In genomic region chr18:51049137-51049536, GRCh38 we compare ENCODE assay signal across 12 cellular contexts.
"Had no signal": no experiment of that assay in that cellular context is flagged by ENCODE, and none has a peak within 500 bp of the region (broad histone marks: within the 10 kb centered on the region; RNA-seq: fewer than 3 reads in every experiment).

No MANE protein-coding gene starts in this region.

- FAIRE-seq: endothelial cell of umbilical vein, keratinocyte had no signal

- DNase-seq: activated CD4-positive, alpha-beta T cell treated with anti-CD3 and anti-CD28 coated beads for 4 hours; activated CD8-positive, alpha-beta memory T cell treated with anti-CD3 and anti-CD28 coated beads for 24 hours; activated effector memory CD4-positive, alpha-beta T cell treated with anti-CD3 and anti-CD28 coated beads, Interleukin-2, amount 50 U/mL, for 16 hours; colonic mucosa; foreskin melanocyte; heart left ventricle; left lung; substantia nigra; transverse colon had no signal

- H3K9me3 ChIP-seq: colonic mucosa, heart left ventricle, left lung, transverse colon had no signal

- H3K27me3 ChIP-seq: colonic mucosa, heart left ventricle, left lung, transverse colon had no signal

- H3K27ac ChIP-seq: colonic mucosa, heart left ventricle, left lung, transverse colon, VCaP had no signal

- ATAC-seq: heart left ventricle, left lung had no signal

- H3K4me3 ChIP-seq: colonic mucosa, heart left ventricle, left lung, transverse colon had no signal
